ENCODE assay signal across 12 cellular contexts in the genomic region with DNA sequence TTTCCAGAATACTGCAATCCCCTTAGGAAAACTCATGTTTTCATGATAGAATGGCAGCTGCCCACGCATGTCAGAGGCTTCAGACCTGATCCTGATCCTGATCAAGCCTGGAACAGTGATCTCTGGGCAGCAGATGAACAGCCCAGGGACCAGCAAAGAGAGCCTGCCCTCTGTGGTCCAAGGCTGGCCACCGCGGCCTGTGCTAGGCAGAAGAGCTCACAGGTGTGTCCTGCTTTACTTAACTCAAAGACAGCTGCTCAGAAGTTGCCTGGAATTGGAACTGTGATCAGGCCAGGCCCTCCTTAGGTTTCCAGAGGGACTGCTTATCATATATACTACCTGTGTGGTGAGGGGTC. TPM values are rescaled to one million over a fixed set of nuclear protein-coding genes. Genes with fewer than 3 reads are reported as not detected.
DNase-seq lines count a peak whose midpoint lies in the region; ATAC-seq, FAIRE-seq and TF ChIP-seq lines count a peak whose summit lies in the region.
"Had no signal": no experiment of that assay in that cellular context is flagged by ENCODE, and none has a peak within 500 bp of the region (broad histone marks: within the 10 kb centered on the region; RNA-seq: fewer than 3 reads in every experiment).

No MANE protein-coding gene starts in this region.

- H3K27me3 ChIP-seq in mesenchymal stem cell (ENCODE audit: control insufficient read depth in 1 of 2, insufficient read depth in 1 of 2, low read length in 2 of 2) = no peaks in the 10 kb centered on the region

- no peaks in the 10 kb centered on the region for H3K9me3 Mint-ChIP-seq in chondrocyte (ENCODE audit: low read depth)

- H3K4me3 Mint-ChIP-seq in chondrocyte (ENCODE audit: unreplicated experiment) = no peak overlapping the region
- H3K4me3 Mint-ChIP-seq: activated CD8-positive, alpha-beta memory T cell treated with anti-CD3 and anti-CD28 coated beads, Interleukin-2, amount 10 ng/mL, durations not matched to agents 7 days and 5 days had no signal

- ATAC-seq in A549 = peak in 1 of 2 experiments; percentile 15; a peak in 2 of 6 replicates
- ATAC-seq: activated CD8-positive, alpha-beta memory T cell treated with anti-CD3 and anti-CD28 coated beads, Interleukin-2, amount 10 ng/mL, durations not matched to agents 7 days and 5 days had no signal

- no peak overlapping the region for H2BK5ac ChIP-seq in mesenchymal stem cell (ENCODE audit: low read depth, low read length, poor library complexity, severe bottlenecking)

- no peaks in the 10 kb centered on the region for H3K27me3 Mint-ChIP-seq in chondrocyte (ENCODE audit: low read depth)
- H3K27me3 Mint-ChIP-seq: activated CD8-positive, alpha-beta memory T cell treated with anti-CD3 and anti-CD28 coated beads, Interleukin-2, amount 10 ng/mL, durations not matched to agents 7 days and 5 days had no signal

- H3K4me2 ChIP-seq in A549 (peak overlapping the region; percentile 72), mesenchymal stem cell (ENCODE audit: low read length, poor library complexity, severe bottlenecking) (no peak overlapping the region)

- WGBS in A549 (ENCODE audit: missing lambda C conversion rate) = 85% methylated on average over 2 of the region's 3 CpGs
- 89% methylated on average over 2 of the region's 3 CpGs for WGBS in mesenchymal stem cell

- no peak for TF ChIP-seq RAD21 in A549 (conservative IDR thresholded peaks at IDR 0.05 in 1 of 2, IDR thresholded peaks at IDR 0.05 in 1 of 2)

- peak overlapping the region; percentile 54 for H2AK5ac ChIP-seq in mesenchymal stem cell (ENCODE audit: low read length, severe bottlenecking)

- H3K4me1 ChIP-seq in A549 (peaks cover 68% of the 10 kb centered on the region), mesenchymal stem cell (ENCODE audit: control insufficient read depth, insufficient read depth, low read depth, low read length) (peaks cover 26% of the 10 kb centered on the region)

- no peaks in the 10 kb centered on the region for H3K36me3 ChIP-seq in mesenchymal stem cell (ENCODE audit: control insufficient read depth in 1 of 2, insufficient read depth in 2 of 2, low read depth in 1 of 2, low read length in 2 of 2)

- H3K27ac ChIP-seq in A549 (peak overlapping the region; percentile 98 to 99), mesenchymal stem cell (ENCODE audit: low read length, poor library complexity, severe bottlenecking) (peak overlapping the region; percentile 48)

- no peak for TF ChIP-seq EP300 in A549 (IDR thresholded peaks at IDR 0.05)

- TF ChIP-seq CTCF in A549 (IDR thresholded peaks at IDR 0.05) (no peak), chondrocyte (IDR thresholded peaks at IDR 0.05) (no peak)

- no peaks in the 10 kb centered on the region for H3K9me3 ChIP-seq in A549
- no peaks in the 10 kb centered on the region for H3K9me3 ChIP-seq in mesenchymal stem cell (ENCODE audit: control insufficient read depth, low read length)

- no peak overlapping the region for H3K14ac ChIP-seq in mesenchymal stem cell (ENCODE audit: low read length in 2 of 2)

- H3K4me3 ChIP-seq in A549 (no peak overlapping the region), mesenchymal stem cell (ENCODE audit: insufficient read depth in 1 of 2, low read depth in 1 of 2, low read length in 2 of 2) (no peak overlapping the region)
- H3K4me3 ChIP-seq: lung had no signal

- H3K79me1 ChIP-seq in mesenchymal stem cell (replicated peaks; ENCODE audit: low read length, poor library complexity, severe bottlenecking) = no peaks in the 10 kb centered on the region

- peak in 1 of 2 experiments; percentile 11 for DNase-seq in A549 (ENCODE audit: low read depth in 1 of 2, low spot score in 1 of 2)
- DNase-seq in HT-29 (ENCODE audit: low spot score) = peak; percentile 61
- DNase-seq in chondrocyte (ENCODE audit: low spot score) = no peak
- no peak for DNase-seq in mesenchymal stem cell
- no peak for DNase-seq in T1000 (lab: John Stamatoyannopoulos, UW)
- no peak for DNase-seq in stimulated activated CD8-positive, alpha-beta memory T cell treated with anti-CD3 and anti-CD28 coated beads, Interleukin-4, amount 100 ng/mL, for 48 hours
- no peak for DNase-seq in ureter (ENCODE audit: low spot score)
- no peak for DNase-seq in T-helper 1 cell
- DNase-seq: activated CD8-positive, alpha-beta memory T cell treated with anti-CD3 and anti-CD28 coated beads, Interleukin-2, amount 10 ng/mL, durations not matched to agents 7 days and 5 days had no signal

- peak overlapping the region; percentile 12 to 14 for H2BK12ac ChIP-seq in mesenchymal stem cell (ENCODE audit: low read length in 2 of 2)

- H3K4me1 Mint-ChIP-seq in chondrocyte (ENCODE audit: low read depth) = peaks cover 29% of the 10 kb centered on the region

- peak overlapping the region; percentile 44 for H4K91ac ChIP-seq in mesenchymal stem cell (ENCODE audit: low read length)

- no peak overlapping the region for H3K4ac ChIP-seq in mesenchymal stem cell (ENCODE audit: low read depth in 1 of 2, low read length in 2 of 2)

- H3K9ac ChIP-seq in mesenchymal stem cell (ENCODE audit: low read length) = peak overlapping the region; percentile 20

- no peak overlapping the region for H2AFZ ChIP-seq in mesenchymal stem cell (ENCODE audit: low read depth, low read length)

- H2BK120ac ChIP-seq in mesenchymal stem cell (ENCODE audit: low read depth, low read length) = no peak overlapping the region

- no peak for TF ChIP-seq POLR2A in A549 (IDR thresholded peaks at IDR 0.05; ENCODE audit: low read length)

- CTCF ChIA-PET in A549 (lab: Yijun Ruan, JAX) = interaction anchor here (1.1 to 1.3 kb wide), 4 partner anchors 9 to 47 kb away, joined by 3 to 4 read pairs (median 3); no protein-coding TSS in a partner anchor

- peak overlapping the region; percentile 8 for H4K8ac ChIP-seq in mesenchymal stem cell (ENCODE audit: low read length)

- no peak overlapping the region for H2BK15ac ChIP-seq in mesenchymal stem cell (ENCODE audit: low read depth, poor library complexity, severe bottlenecking)

- no peaks in the 10 kb centered on the region for H3K36me3 Mint-ChIP-seq in chondrocyte (ENCODE audit: low read depth)
- H3K36me3 Mint-ChIP-seq: activated CD8-positive, alpha-beta memory T cell treated with anti-CD3 and anti-CD28 coated beads, Interleukin-2, amount 10 ng/mL, durations not matched to agents 7 days and 5 days had no signal

- no peak for FAIRE-seq in A549 (lab: Jason Lieb, UNC)
- FAIRE-seq: A204.1, HTR-8/SVneo had no signal

- peak overlapping the region; percentile 3 to 41 for H3K18ac ChIP-seq in mesenchymal stem cell (ENCODE audit: low read depth in 1 of 2, low read length in 2 of 2)

- H3K23ac ChIP-seq in mesenchymal stem cell (ENCODE audit: low read length in 2 of 2) = peak overlapping the region in 1 of 2 experiments; percentile 23

- H3K27ac Mint-ChIP-seq in chondrocyte (ENCODE audit: unreplicated experiment) = peak overlapping the region; percentile 83
- H3K27ac Mint-ChIP-seq: activated CD8-positive, alpha-beta memory T cell treated with anti-CD3 and anti-CD28 coated beads, Interleukin-2, amount 10 ng/mL, durations not matched to agents 7 days and 5 days had no signal

- POLR2A ChIA-PET in A549 (lab: Yijun Ruan, JAX) = interaction anchor here (1.0 to 2.0 kb wide), 3 partner anchors 10 to 52 kb away, joined by 3 to 13 read pairs (median 7); partner anchors contain the start of gene BCAR3

TF ChIP-seq in A549, 52 proteins besides CTCF, POLR2A, EP300 and RAD21:
- TF ChIP-seq ESRRA (IDR thresholded peaks at IDR 0.05; ENCODE audit: borderline replicate concordance, low read length) (no peak), CEBPB (IDR thresholded peaks at IDR 0.05) (no peak), KDM5A (IDR thresholded peaks at IDR 0.05) (no peak), RCOR1 (IDR thresholded peaks at IDR 0.05; ENCODE audit: low read depth, low read length) (no peak), BHLHE40 (IDR thresholded peaks at IDR 0.05; ENCODE audit: low read depth, low read length) (no peak), FOSL2 (IDR thresholded peaks at IDR 0.05) (no peak), FOSL2 (CRISPR knock-in tag; IDR thresholded peaks at IDR 0.05) (no peak), MAX (IDR thresholded peaks at IDR 0.05) (no peak), CHD4 (IDR thresholded peaks at IDR 0.05; ENCODE audit: borderline replicate concordance) (no peak), RARB (CRISPR knock-in tag; IDR thresholded peaks at IDR 0.05) (no peak), RFX5 (IDR thresholded peaks at IDR 0.05) (no peak), ZSCAN20 (CRISPR knock-in tag; IDR thresholded peaks at IDR 0.05) (no peak), KDM1A (IDR thresholded peaks at IDR 0.05; ENCODE audit: low read depth) (no peak), CBX2 (IDR thresholded peaks at IDR 0.05; ENCODE audit: borderline replicate concordance, low read depth) (no peak), MAFK (IDR thresholded peaks at IDR 0.05; ENCODE audit: partially characterized antibody) (no peak), JUNB (IDR thresholded peaks at IDR 0.05) (no peak)
- TF ChIP-seq, protein P1, sequence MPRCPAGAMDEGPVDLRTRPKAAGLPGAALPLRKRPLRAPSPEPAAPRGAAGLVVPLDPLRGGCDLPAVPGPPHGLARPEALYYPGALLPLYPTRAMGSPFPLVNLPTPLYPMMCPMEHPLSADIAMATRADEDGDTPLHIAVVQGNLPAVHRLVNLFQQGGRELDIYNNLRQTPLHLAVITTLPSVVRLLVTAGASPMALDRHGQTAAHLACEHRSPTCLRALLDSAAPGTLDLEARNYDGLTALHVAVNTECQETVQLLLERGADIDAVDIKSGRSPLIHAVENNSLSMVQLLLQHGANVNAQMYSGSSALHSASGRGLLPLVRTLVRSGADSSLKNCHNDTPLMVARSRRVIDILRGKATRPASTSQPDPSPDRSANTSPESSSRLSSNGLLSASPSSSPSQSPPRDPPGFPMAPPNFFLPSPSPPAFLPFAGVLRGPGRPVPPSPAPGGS (IDR thresholded peaks at IDR 0.05) = no peak

RNA-seq across cellular contexts. Expression of gene BCAR3, which starts 21.2 kb away (rescaled TPM):
- polyA plus RNA-seq in A549 (2011; rRNA removed) (31.6 and 32.1 TPM in 2 replicates), A549 (2017; fragmentation: RNase III; extraction: RNeasy Plus Mini Kit Qiagen cat#74134 plus additional on column Dnase treatment) (29.8 to 35.8 TPM (median 33.4 TPM) in 3 replicates)
- 28.6 and 37.0 TPM in 2 replicates for polyA plus RNA-seq in A549 (2012; cell fraction: cytosol; rRNA removed)
- 40.5 and 50.4 TPM in 2 replicates for polyA plus RNA-seq in A549 (2012; cell fraction: nucleus; rRNA removed)
- 27.5 and 30.0 TPM in 2 replicates for polyA minus RNA-seq in A549 (2011; rRNA and poly(A)+ RNA removed)
- 48.5 and 49.4 TPM in 2 replicates for total RNA-seq in HT-29 (2014; rRNA removed; shearing (Covaris generic))
- total RNA-seq in chondrocyte (12.1 to 20.6 TPM (median 18.5 TPM) in 3 replicates), ureter (26.7 TPM)
- polyA plus RNA-seq in mesenchymal stem cell (2013, experiment 1 of 2) = 23.6 TPM
- 22.7 TPM for polyA plus RNA-seq in mesenchymal stem cell (2013, experiment 2 of 2)
